6 cellular contexts compared by ENCODE assay signal in the genomic region with DNA sequence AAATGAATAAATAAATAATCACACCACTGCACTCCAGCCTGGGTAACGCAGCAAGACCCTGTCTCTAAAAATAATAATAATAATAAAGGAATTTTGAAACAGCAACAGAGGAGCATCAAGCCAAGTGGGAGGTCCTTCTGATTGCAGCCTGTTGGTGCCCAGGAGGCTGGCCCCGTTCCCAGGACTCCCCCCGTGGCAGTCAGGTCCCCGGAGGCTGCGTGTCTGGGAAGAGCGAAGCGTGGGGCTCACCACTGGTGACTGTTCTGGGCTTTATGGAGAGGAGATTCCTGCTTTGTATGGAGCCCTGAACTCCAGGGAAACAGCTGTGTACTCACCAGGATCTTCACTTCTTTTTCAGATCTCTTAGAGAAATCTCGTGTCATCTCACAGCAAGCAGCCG. TPM values are rescaled to one million over a fixed set of nuclear protein-coding genes. Genes with fewer than 3 reads are reported as not detected.
"Had no signal": no experiment of that assay in that cellular context is flagged by ENCODE, and none has a peak within 500 bp of the region (broad histone marks: within the 10 kb centered on the region; RNA-seq: fewer than 3 reads in every experiment).

No MANE protein-coding gene starts in this region.

- H3K4me3 ChIP-seq: GM23338 had no signal

- DNase-seq: H9, HCEC 1CT, IMR-90 had no signal

RNA-seq across cellular contexts. Expression of a gene that starts 19.3 kb away (rescaled TPM):
- total RNA-seq: GM23338, H1, H9, HT-29 had no signal
- polyA plus RNA-seq: GM23338, H1 had no signal

RNA-seq across cellular contexts. Expression of a gene that starts 45.5 kb away (rescaled TPM):
- total RNA-seq: GM23338, H1, H9, IMR-90 had no signal
- polyA plus RNA-seq: GM23338, H1, IMR-90 had no signal
